In the genomic region with DNA sequence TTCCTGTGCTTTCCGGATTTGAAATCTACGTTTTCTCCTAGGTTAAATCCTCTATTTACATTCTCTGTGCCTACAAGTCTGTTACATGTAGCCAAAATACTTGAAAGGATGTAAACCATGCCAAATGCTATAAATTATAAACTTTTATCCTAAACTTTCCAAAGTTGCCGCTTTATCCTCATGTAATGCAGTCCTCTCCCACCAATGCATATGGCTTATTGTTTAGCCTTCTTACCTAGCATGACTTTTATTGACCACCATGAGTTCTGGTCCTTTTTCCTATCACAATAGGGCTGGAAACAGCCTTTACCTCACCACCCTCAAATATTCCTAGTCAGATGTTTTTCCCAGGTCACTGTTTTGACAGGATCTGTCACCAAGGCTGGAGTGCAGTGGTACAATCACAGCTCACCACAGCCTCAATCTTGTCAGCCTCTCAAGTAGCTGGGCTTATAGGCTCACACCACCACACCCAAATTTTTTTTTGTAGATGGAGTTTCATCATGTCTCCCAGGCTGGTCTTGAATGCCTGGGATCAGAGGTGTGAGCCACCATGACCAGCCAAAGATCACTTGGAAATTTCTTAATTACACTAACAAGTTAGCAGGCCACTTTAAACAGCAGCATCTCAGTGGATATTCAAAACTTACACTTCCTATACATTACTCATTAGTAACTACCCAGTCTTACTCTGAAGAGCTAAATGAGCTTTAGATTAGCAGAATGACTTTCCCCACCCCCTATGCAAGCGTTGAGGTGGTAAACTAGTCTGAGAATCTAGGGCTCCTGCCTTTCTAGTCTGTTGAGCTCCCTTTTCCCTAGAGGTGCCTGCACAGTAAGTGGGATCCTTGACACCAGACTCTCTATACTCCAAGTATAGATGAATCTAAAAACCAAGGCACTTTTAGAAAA, we compare ENCODE assay signal across 11 cellular contexts. TPM values are rescaled to one million over a fixed set of nuclear protein-coding genes. Genes with fewer than 3 reads are reported as not detected.
DNase-seq lines count a peak whose midpoint lies in the region; ATAC-seq and TF ChIP-seq lines count a peak whose summit lies in the region.
"Had no signal": no experiment of that assay in that cellular context is flagged by ENCODE, and none has a peak within 500 bp of the region (broad histone marks: within the 10 kb centered on the region; RNA-seq: fewer than 3 reads in every experiment).

No MANE protein-coding gene starts in this region.

- intact Hi-C loops in Right ventricle myocardium superior (cut with DNase I): no loop called here

- H3K36me3 Mint-ChIP-seq in nephron (ENCODE audit: low read depth): peaks cover 43% of the 10 kb centered on the region

- DNase-seq in activated CD4-positive, alpha-beta T cell treated with anti-CD3 and anti-CD28 coated beads for 48 hours: peak; percentile 28
- DNase-seq in activated CD4-positive, alpha-beta T cell treated with anti-CD3 and anti-CD28 coated beads, Interleukin-2, amount 50 U/mL, for 4 hours: no peak
- DNase-seq in activated CD8-positive, alpha-beta memory T cell treated with anti-CD3 and anti-CD28 coated beads, Interleukin-2, amount 50 U/mL, for 48 hours: peak; percentile 58
- no peak for DNase-seq in BE2C
- DNase-seq in Right ventricle myocardium superior: no peak
- DNase-seq: central memory CD4-positive, alpha-beta T cell; substantia nigra had no signal

- peaks cover 26% of the 10 kb centered on the region for H3K79me2 ChIP-seq in KMS-11 (ENCODE audit: insufficient read depth, low read depth)

- H3K4me1 ChIP-seq in KMS-11 (ENCODE audit: low read depth, poor library complexity, severe bottlenecking) (peaks cover 13% of the 10 kb centered on the region), BE2C (peaks cover 7% of the 10 kb centered on the region; the same call in 1 of the 2 replicates)

- H3K9me3 Mint-ChIP-seq in nephron: no peaks in the 10 kb centered on the region

- no peak for ATAC-seq in Right ventricle myocardium superior (ENCODE audit: poor library complexity)
- no peak for ATAC-seq in HG03045 (IDR thresholded peaks at IDR 0.05; ENCODE audit: unreplicated experiment)

- H3K27ac ChIP-seq in KMS-11: peak overlapping the region; percentile 12; the same call in 1 of the 2 replicates

- peaks cover 12% of the 10 kb centered on the region; the same call in 1 of the 2 replicates for H4K20me1 ChIP-seq in KMS-11 (ENCODE audit: insufficient read depth)

- peak overlapping the region in 2 of 3 experiments; percentile 48 to 52 for H3K4me3 Mint-ChIP-seq in nephron

- no peaks in the 10 kb centered on the region for H3K9me3 ChIP-seq in BE2C

- H3K27ac Mint-ChIP-seq in nephron: peak overlapping the region; percentile 3 to 33 (median 18)

- H3K36me3 ChIP-seq in KMS-11 (ENCODE audit: insufficient read depth): peaks cover 22% of the 10 kb centered on the region; the same call in 1 of the 2 replicates
- peaks cover 41% of the 10 kb centered on the region for H3K36me3 ChIP-seq in BE2C

- H3K4me3 ChIP-seq in KMS-11 (IDR thresholded peaks at IDR 0.05; ENCODE audit: insufficient read depth, low read depth, low read length) (no peak overlapping the region), BE2C (ENCODE audit: low read depth, low read length) (no peak overlapping the region)

- H3K27me3 ChIP-seq in KMS-11 (ENCODE audit: insufficient read depth, low read depth) (no peaks in the 10 kb centered on the region), BE2C (no peaks in the 10 kb centered on the region)

- no peaks in the 10 kb centered on the region for H3K27me3 Mint-ChIP-seq in nephron (ENCODE audit: low read depth)

- no peak overlapping the region for H2AFZ ChIP-seq in KMS-11 (ENCODE audit: low read depth)

- peaks cover 36% of the 10 kb centered on the region for H3K4me1 Mint-ChIP-seq in nephron

- no peak for TF ChIP-seq CTCF in KMS-11 (conservative IDR thresholded peaks at IDR 0.05; ENCODE audit: low read depth, low read length)
- TF ChIP-seq CTCF in nephron (IDR thresholded peaks at IDR 0.05; ENCODE audit: unreplicated experiment in 3 of 3): no peak
- no peak for TF ChIP-seq CTCF in BE2C (IDR thresholded peaks at IDR 0.05; ENCODE audit: low read depth, low read length)

- no peak overlapping the region for H3K9ac ChIP-seq in KMS-11

- H3K4me2 ChIP-seq in KMS-11: no peak overlapping the region

RNA-seq across cellular contexts. Expression of a gene that starts 4.1 kb away (rescaled TPM):
- 1,105 TPM for polyA plus RNA-seq in BE2C (2012; ENCODE audit: insufficient read depth, insufficient read length, low read depth)
- 333 TPM for total RNA-seq in Right ventricle myocardium superior

RNA-seq across cellular contexts. Expression of a gene that starts 16.5 kb away (rescaled TPM):
- polyA plus RNA-seq in BE2C (2012; ENCODE audit: insufficient read depth, insufficient read length, low read depth): 85.0 TPM
- total RNA-seq in Right ventricle myocardium superior: 30.0 TPM

RNA-seq across cellular contexts. Expression of a gene that starts 32.5 kb away (rescaled TPM):
- 0.23 TPM for polyA plus RNA-seq in BE2C (2012; ENCODE audit: insufficient read depth, insufficient read length, low read depth)
- total RNA-seq in Right ventricle myocardium superior: 0.32 TPM
- polyA plus RNA-seq: BJ had no signal

RNA-seq across cellular contexts. Expression of a gene that starts 57.3 kb away (rescaled TPM):
- polyA plus RNA-seq in BE2C (2012; ENCODE audit: insufficient read depth, insufficient read length, low read depth): 3.7 TPM
- total RNA-seq in Right ventricle myocardium superior: 0.48 TPM

Comparison
In these comparisons a context has a peak if more than half of its experiments do, and no peak if none do; other contexts are left out.
1. DNase-seq: peak in activated CD4-positive, alpha-beta T cell treated with anti-CD3 and anti-CD28 coated beads for 48 hours (single experiment) and activated CD8-positive, alpha-beta memory T cell treated with anti-CD3 and anti-CD28 coated beads, Interleukin-2, amount 50 U/mL, for 48 hours (single experiment); none in activated CD4-positive, alpha-beta T cell treated with anti-CD3 and anti-CD28 coated beads, Interleukin-2, amount 50 U/mL, for 4 hours (0 of 2), BE2C (single experiment) and Right ventricle myocardium superior (single experiment).